In the genomic region with DNA sequence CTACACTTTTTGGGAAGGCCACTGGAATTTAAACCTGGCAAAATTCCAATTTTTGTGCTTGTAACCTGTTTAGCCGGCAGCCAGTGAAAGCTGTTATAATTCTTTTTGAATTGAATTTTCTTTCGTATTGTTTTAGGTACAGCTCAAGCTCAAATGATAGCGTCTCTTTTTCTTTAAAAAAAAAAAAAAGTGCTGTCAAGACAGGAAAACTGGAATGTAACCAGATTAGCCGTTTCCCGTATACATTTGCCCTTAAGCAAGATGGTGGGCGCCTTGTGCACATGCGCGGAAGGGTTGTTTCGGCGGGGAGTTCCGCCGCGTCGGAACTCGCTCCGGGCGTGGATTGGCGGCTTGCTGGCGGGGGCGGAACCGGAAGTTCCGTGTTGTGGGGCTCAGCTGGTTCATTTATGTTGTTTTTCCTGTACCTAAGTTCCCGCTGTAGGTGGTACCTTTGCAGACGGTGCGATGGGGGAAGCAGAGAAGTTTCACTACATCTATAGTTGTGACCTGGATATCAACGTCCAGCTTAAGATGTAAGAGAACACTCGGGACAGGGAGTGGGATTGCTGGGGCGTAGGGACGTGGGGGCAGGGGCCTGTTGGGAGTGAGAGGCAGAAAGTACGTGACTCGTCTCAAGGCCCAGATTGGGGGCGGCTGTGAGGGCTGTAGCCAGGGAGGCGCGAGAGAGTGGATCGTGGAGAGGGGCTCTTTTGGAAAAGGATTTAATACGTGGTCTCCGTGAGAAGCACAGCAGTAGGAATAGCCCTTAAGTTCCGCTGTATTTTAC, we compare ENCODE assay signal across 8 cellular contexts. TPM values are rescaled to one million over a fixed set of nuclear protein-coding genes. Genes with fewer than 3 reads are reported as not detected.
DNase-seq lines count a peak whose midpoint lies in the region; ATAC-seq and TF ChIP-seq lines count a peak whose summit lies in the region.

A gene (plus strand): TSS at position 408 of the 787 bp plus-strand sequence. CDS start 58 bp downstream, at position 466.

- TF ChIP-seq POLR2A in uterus (IDR thresholded peaks at IDR 0.05), result peak in 1 of 2 donors; percentile 11

- H3K27ac ChIP-seq in ascending aorta (peak within 1 kb of the TSS; percentile 73 to 77), right cardiac atrium (ENCODE audit: low read length) (peak within 1 kb of the TSS; percentile 75), uterus (peak within 1 kb of the TSS; percentile 54 to 70)

- H3K4me3 ChIP-seq in ascending aorta (peak within 1 kb of the TSS; percentile 78 to 83), right cardiac atrium (ENCODE audit: low read length) (peak within 1 kb of the TSS; percentile 92), uterus (peak within 1 kb of the TSS; percentile 81 to 87)

- H3K27ac Mint-ChIP-seq in T-helper 2 cell treated with Interferon-gamma antibody and Interleukin-4, amounts not matched to agents 5 μg/mL and 100 μg/mL, for 36 hours, result peak within 1 kb of the TSS; percentile 100

- peak; percentile 96 to 98 for DNase-seq in NCI-H1930 (lab: John Stamatoyannopoulos, UW)
- peak; percentile 93 for DNase-seq in T-helper 2 cell treated with Interferon-gamma antibody and Interleukin-4, amounts not matched to agents 5 μg/mL and 100 μg/mL, for 36 hours (ENCODE audit: low spot score)
- peak; percentile 80 to 98 for DNase-seq in ascending aorta (ENCODE audit: low spot score in 2 of 2)
- DNase-seq in right cardiac atrium, result peak; percentile 98 to 99 (median 99)
- peak; percentile 93 for DNase-seq in pulmonary artery endothelial cell (ENCODE audit: low read depth, low spot score)
- peak; percentile 96 to 97 for DNase-seq in uterus

- H3K9me3 ChIP-seq in ascending aorta (no peaks in the 10 kb centered on the region), right cardiac atrium (ENCODE audit: control insufficient read depth, low read length) (no peaks in the 10 kb centered on the region), uterus (no peaks in the 10 kb centered on the region)

- H3K27me3 ChIP-seq in ascending aorta, result no peaks in the 10 kb centered on the region
- H3K27me3 ChIP-seq in right cardiac atrium (ENCODE audit: control insufficient read depth, insufficient read depth), result no peaks in the 10 kb centered on the region
- H3K27me3 ChIP-seq in uterus, result no peaks in the 10 kb centered on the region

- H3K27me3 Mint-ChIP-seq in T-helper 2 cell treated with Interferon-gamma antibody and Interleukin-4, amounts not matched to agents 5 μg/mL and 100 μg/mL, for 36 hours (ENCODE audit: low read depth), result peaks cover 4% of the 10 kb centered on the region

- under 1% methylated on average over 38 of the region's 38 CpGs for WGBS in right cardiac atrium

- TF ChIP-seq CTCF in ascending aorta (IDR thresholded peaks at IDR 0.05) (no peak), uterus (IDR thresholded peaks at IDR 0.05) (peak in 1 of 4 experiments; percentile 8)

- peaks cover 0 to 10% of the 10 kb centered on the region in 2 donors for H3K4me1 ChIP-seq in ascending aorta
- no peaks in the 10 kb centered on the region for H3K4me1 ChIP-seq in right cardiac atrium (ENCODE audit: control insufficient read depth, insufficient read depth, low read length)
- H3K4me1 ChIP-seq in uterus, result peaks cover 4 to 5% of the 10 kb centered on the region in 2 donors

- H3K36me3 Mint-ChIP-seq in T-helper 2 cell treated with Interferon-gamma antibody and Interleukin-4, amounts not matched to agents 5 μg/mL and 100 μg/mL, for 36 hours (ENCODE audit: low read depth), result peaks cover 25% of the 10 kb centered on the region

- intact Hi-C loops in ascending aorta (cut with DNase I), result no loop called here
- intact Hi-C loops in right cardiac atrium (cut with DNase I), result no loop called here
- intact Hi-C loops in uterus (cut with DNase I; ENCODE audit: low total_unique reads), result no loop called here

- peak within 1 kb of the TSS; percentile 100 for H3K4me3 Mint-ChIP-seq in T-helper 2 cell treated with Interferon-gamma antibody and Interleukin-4, amounts not matched to agents 5 μg/mL and 100 μg/mL, for 36 hours

- no peaks in the 10 kb centered on the region for H3K9me3 Mint-ChIP-seq in T-helper 2 cell treated with Interferon-gamma antibody and Interleukin-4, amounts not matched to agents 5 μg/mL and 100 μg/mL, for 36 hours

- H3K36me3 ChIP-seq in ascending aorta (peaks cover 0 to 3% of the 10 kb centered on the region in 2 donors), uterus (no peaks in the 10 kb centered on the region)

- H3K4me1 Mint-ChIP-seq in T-helper 2 cell treated with Interferon-gamma antibody and Interleukin-4, amounts not matched to agents 5 μg/mL and 100 μg/mL, for 36 hours (ENCODE audit: low read depth), result peaks cover 28% of the 10 kb centered on the region

- ATAC-seq in GM18502 (IDR thresholded peaks at IDR 0.05; ENCODE audit: poor library complexity, unreplicated experiment) (peak; percentile 98), HG02970 (IDR thresholded peaks at IDR 0.05; ENCODE audit: low FRiP score, unreplicated experiment) (peak; percentile 99), right cardiac atrium (peak; percentile 100)

RNA-seq across cellular contexts. Expression of the gene that starts here (rescaled TPM):
- total RNA-seq in ascending aorta, result 24.1 TPM
- 10 to 100 TPM; 37.7 to 40.6 (median 38.9) TPM for total RNA-seq in right cardiac atrium
- 18.0 TPM for polyA plus RNA-seq in right cardiac atrium
- total RNA-seq in pulmonary artery endothelial cell, result 33.8 and 43.0 TPM in 2 replicates
- total RNA-seq in uterus, result 100 to 1,000 TPM in 1 of 4 donors, 10 to 100 TPM in 3; 57.6 to 114 (median 82.2) TPM

Comparison
In these comparisons a context has a peak if more than half of its experiments do, and no peak if none do; other contexts are left out.
1. Peak in every context shown above with its lines: DNase-seq, ATAC-seq, H3K4me3 ChIP-seq and H3K27ac ChIP-seq.